8 cellular contexts compared by ENCODE assay signal in the genomic region with DNA sequence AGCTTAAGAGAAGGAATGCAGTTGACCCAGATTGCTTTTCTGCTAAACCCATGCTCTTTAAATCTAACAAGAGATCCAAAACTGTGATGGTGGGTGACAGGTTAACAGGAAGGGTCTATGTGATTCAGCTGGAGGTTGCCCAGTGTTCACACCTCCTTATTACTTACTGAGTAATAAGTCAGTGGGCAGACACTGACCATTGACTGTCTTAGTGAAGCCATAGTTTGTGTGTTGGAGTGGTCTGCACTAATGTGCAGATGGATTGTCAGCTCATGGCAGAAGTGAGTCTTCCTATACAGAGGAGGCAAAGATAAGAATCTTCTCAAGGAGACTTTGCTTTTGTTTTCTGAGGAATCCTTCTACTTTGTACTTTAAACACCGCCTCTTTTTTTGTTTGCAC. TPM values are rescaled to one million over a fixed set of nuclear protein-coding genes. Genes with fewer than 3 reads are reported as not detected.
DNase-seq lines count a peak whose midpoint lies in the region; ATAC-seq and TF ChIP-seq lines count a peak whose summit lies in the region.

No MANE protein-coding gene starts in this region.

- in situ Hi-C loops in GM13976 (cut with MboI; ENCODE audit: low sequenced_read_pairs, unreplicated experiment): no loop called here

- H3K36me3 Mint-ChIP-seq in naive thymus-derived CD8-positive, alpha-beta T cell: peaks cover 0 to 5% (median 0%) of the 10 kb centered on the region in 3 donors

- no peaks in the 10 kb centered on the region for H3K27me3 Mint-ChIP-seq in naive thymus-derived CD8-positive, alpha-beta T cell

- H3K4me3 ChIP-seq in BJ (ENCODE audit: low read depth, low read length) (peak overlapping the region; percentile 81), KMS-11 (IDR thresholded peaks at IDR 0.05; ENCODE audit: insufficient read depth, low read depth, low read length) (peak overlapping the region; percentile 88), choroid plexus epithelial cell (ENCODE audit: low read depth, low read length) (peak overlapping the region; percentile 77)

- POLR2A ChIA-PET in BJ (lab: Charles Lee): no interaction called here
- POLR2A ChIA-PET in naive thymus-derived CD8-positive, alpha-beta T cell (lab: Charles Lee): interaction anchor here (0.8 to 8.3 kb wide), 9 partner anchors 9 to 132 kb away, joined by 3 to 124 read pairs (median 16); a partner anchor contains a TSS

- no peaks in the 10 kb centered on the region for H4K20me1 ChIP-seq in KMS-11 (ENCODE audit: insufficient read depth)

- no peaks in the 10 kb centered on the region for H3K36me3 ChIP-seq in BJ (ENCODE audit: control insufficient read depth, insufficient read depth, low read length)
- H3K36me3 ChIP-seq in KMS-11 (ENCODE audit: insufficient read depth): no peaks in the 10 kb centered on the region

- peak overlapping the region; percentile 71; the same call in 1 of the 2 replicates for H3K9ac ChIP-seq in KMS-11

- H3K79me2 ChIP-seq in KMS-11 (ENCODE audit: insufficient read depth, low read depth): peaks cover 57% of the 10 kb centered on the region

- H3K27me3 ChIP-seq in BJ (ENCODE audit: control insufficient read depth, insufficient read depth, low read length): no peaks in the 10 kb centered on the region
- no peaks in the 10 kb centered on the region for H3K27me3 ChIP-seq in KMS-11 (ENCODE audit: insufficient read depth, low read depth)

- no peaks in the 10 kb centered on the region for H3K9me3 Mint-ChIP-seq in naive thymus-derived CD8-positive, alpha-beta T cell

- peak overlapping the region; percentile 89 to 98 (median 95) for H3K27ac Mint-ChIP-seq in naive thymus-derived CD8-positive, alpha-beta T cell

- peak overlapping the region; percentile 51; the same call in 1 of the 2 replicates for H2AFZ ChIP-seq in KMS-11 (ENCODE audit: low read depth)

- H3K4me1 ChIP-seq in KMS-11 (ENCODE audit: low read depth, poor library complexity, severe bottlenecking): peaks cover 32% of the 10 kb centered on the region

- peak overlapping the region; percentile 98 for H3K4me2 ChIP-seq in KMS-11

- TF ChIP-seq CTCF in BJ (IDR thresholded peaks at IDR 0.05; ENCODE audit: insufficient read depth, low read depth, low read length): no peak
- no peak for TF ChIP-seq CTCF in KMS-11 (conservative IDR thresholded peaks at IDR 0.05; ENCODE audit: low read depth, low read length)
- TF ChIP-seq CTCF in choroid plexus epithelial cell (conservative IDR thresholded peaks at IDR 0.05; ENCODE audit: low read depth, low read length): no peak
- no peak for TF ChIP-seq CTCF in GM13976 (IDR thresholded peaks at IDR 0.05; ENCODE audit: borderline replicate concordance, control extremely low read depth, extremely low read depth, insufficient read depth, missing control alignments)

- no peak for DNase-seq in BJ (ENCODE audit: low read depth)
- no peak for DNase-seq in choroid plexus epithelial cell (ENCODE audit: low read depth)
- DNase-seq in naive thymus-derived CD8-positive, alpha-beta T cell: no peak
- DNase-seq in amniotic stem cell (lab: John Stamatoyannopoulos, UW): no peak
- DNase-seq in GM13976 (ENCODE audit: low spot score): no peak
- no peak for DNase-seq in NCI-H1436 (lab: John Stamatoyannopoulos, UW)

- CTCF ChIA-PET in BJ (lab: Yijun Ruan, JAX): interaction anchor here (0.8 to 2.2 kb wide), 6 partner anchors 16 to 55 kb away, joined by 3 to 9 read pairs (median 4); a partner anchor contains a TSS

- ATAC-seq in naive thymus-derived CD8-positive, alpha-beta T cell: no peak
- ATAC-seq in GM18520 (IDR thresholded peaks at IDR 0.05; ENCODE audit: unreplicated experiment): no peak

- peaks cover 16 to 45% (median 41%) of the 10 kb centered on the region in 4 donors for H3K4me1 Mint-ChIP-seq in naive thymus-derived CD8-positive, alpha-beta T cell

- peak overlapping the region; percentile 86 to 99 (median 93) for H3K4me3 Mint-ChIP-seq in naive thymus-derived CD8-positive, alpha-beta T cell

- peak overlapping the region; percentile 62; the same call in 1 of the 2 replicates for H3K27ac ChIP-seq in KMS-11

RNA-seq across cellular contexts. Expression of a gene that starts 15.2 kb away (rescaled TPM):
- 22.8 and 32.6 TPM in 2 replicates for polyA plus RNA-seq in BJ (2011; rRNA removed)
- polyA minus RNA-seq in BJ (2011; rRNA and poly(A)+ RNA removed): 13.4 and 14.5 TPM in 2 replicates
- 10 to 100 TPM; 41.9 to 42.9 TPM for total RNA-seq in naive thymus-derived CD8-positive, alpha-beta T cell
- polyA plus RNA-seq in naive thymus-derived CD8-positive, alpha-beta T cell: 1 to 10 TPM; 8.4 to 9.3 (median 8.6) TPM

RNA-seq across cellular contexts. Expression of a gene that starts 18.2 kb away (rescaled TPM):
- 10.4 and 16.8 TPM in 2 replicates for polyA plus RNA-seq in BJ (2011; rRNA removed)
- polyA minus RNA-seq in BJ (2011; rRNA and poly(A)+ RNA removed): 3.9 and 5.5 TPM in 2 replicates
- total RNA-seq in naive thymus-derived CD8-positive, alpha-beta T cell: 10 to 100 TPM; 44.5 to 44.7 TPM
- polyA plus RNA-seq in naive thymus-derived CD8-positive, alpha-beta T cell: 10 to 100 TPM in 2 of 3 donors, 1 to 10 TPM in 1; 9.7 to 20.3 (median 13.9) TPM

RNA-seq across cellular contexts. Expression of a gene that starts 40.2 kb away (rescaled TPM):
- 8.5 and 14.9 TPM in 2 replicates for polyA plus RNA-seq in BJ (2011; rRNA removed)
- 0.67 and 2.2 TPM in 2 replicates for polyA minus RNA-seq in BJ (2011; rRNA and poly(A)+ RNA removed)
- total RNA-seq in naive thymus-derived CD8-positive, alpha-beta T cell: 1 to 10 TPM; 4.7 to 6.9 TPM
- 1 to 10 TPM in 2 of 3 donors, under 1 TPM in 1; 0.17 to 3.1 (median 2.7) TPM for polyA plus RNA-seq in naive thymus-derived CD8-positive, alpha-beta T cell
